17 cellular contexts compared by ENCODE assay signal in the genomic region with DNA sequence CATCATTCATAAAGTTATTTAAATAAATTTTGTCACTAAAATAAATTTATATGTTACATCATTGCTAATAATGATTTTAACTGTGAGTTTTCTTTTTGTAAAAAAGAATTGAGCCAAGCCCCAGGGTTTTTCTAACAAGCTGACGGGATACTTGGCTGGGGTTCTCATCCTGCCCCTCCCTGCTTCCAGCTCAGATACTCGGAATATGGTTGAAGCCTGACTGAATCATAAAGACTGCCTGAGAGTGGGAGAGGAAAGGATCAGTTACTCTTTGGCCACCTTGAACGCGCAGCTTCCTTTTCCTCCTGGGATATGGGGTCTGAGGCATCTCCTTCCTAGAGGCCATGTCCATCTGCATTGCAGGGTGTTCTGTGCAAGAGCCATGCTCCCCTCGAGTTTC.
DNase-seq lines count a peak whose midpoint lies in the region; TF ChIP-seq lines count a peak whose summit lies in the region.
"Had no signal": no experiment of that assay in that cellular context is flagged by ENCODE, and none has a peak within 500 bp of the region (broad histone marks: within the 10 kb centered on the region; RNA-seq: fewer than 3 reads in every experiment).

No MANE protein-coding gene starts in this region.

- H3K27ac Mint-ChIP-seq in glutamatergic neuron (ENCODE audit: unreplicated experiment) = no peak overlapping the region
- H3K27ac Mint-ChIP-seq: B cell; CD4-positive, CD25-positive, alpha-beta regulatory T cell had no signal

- TF ChIP-seq CTCF in cardiac fibroblast (IDR thresholded peaks at IDR 0.05; ENCODE audit: low read depth, low read length) = no peak
- TF ChIP-seq CTCF in glutamatergic neuron (IDR thresholded peaks at IDR 0.05; ENCODE audit: partially characterized antibody, unreplicated experiment) = no peak
- no peak for TF ChIP-seq CTCF in MM.1S (IDR thresholded peaks at IDR 0.05; ENCODE audit: low read length)

- H3K4me3 ChIP-seq in MG63 = no peak overlapping the region
- no peak overlapping the region for H3K4me3 ChIP-seq in cardiac fibroblast (replicated peaks in 1 of 2; ENCODE audit: low read depth in 2 of 2, low read length in 2 of 2)
- no peak overlapping the region for H3K4me3 ChIP-seq in skeletal muscle cell (ENCODE audit: low read depth, low read length)
- no peak overlapping the region for H3K4me3 ChIP-seq in MM.1S (ENCODE audit: low read length)

- H3K36me3 ChIP-seq in MG63 = no peaks in the 10 kb centered on the region
- no peaks in the 10 kb centered on the region for H3K36me3 ChIP-seq in MM.1S (replicated peaks; ENCODE audit: insufficient read depth, low read length)

- peaks cover 4% of the 10 kb centered on the region for H3K36me3 Mint-ChIP-seq in glutamatergic neuron (ENCODE audit: unreplicated experiment)

- H2AFZ ChIP-seq in MM.1S (ENCODE audit: low read length) = no peak overlapping the region

- H3F3A ChIP-seq in MM.1S (ENCODE audit: insufficient read depth, low read length) = no peaks in the 10 kb centered on the region

- H3K9ac ChIP-seq in MM.1S (ENCODE audit: low read length) = no peak overlapping the region

- H3K9me3 ChIP-seq in MG63 (no peaks in the 10 kb centered on the region), MM.1S (replicated peaks; ENCODE audit: insufficient read depth, low read length) (no peaks in the 10 kb centered on the region)

- no peaks in the 10 kb centered on the region for H3K4me1 ChIP-seq in MM.1S (ENCODE audit: low read length)

- H3K4me2 ChIP-seq in MM.1S (ENCODE audit: low read depth, low read length) = no peak overlapping the region

- H3K79me2 ChIP-seq in MM.1S (ENCODE audit: low read length) = no peaks in the 10 kb centered on the region

- H3K27me3 ChIP-seq in MG63 = no peaks in the 10 kb centered on the region
- no peaks in the 10 kb centered on the region for H3K27me3 ChIP-seq in MM.1S (replicated peaks; ENCODE audit: insufficient read depth, low read length)

- peaks cover 3% of the 10 kb centered on the region for H3K9me3 Mint-ChIP-seq in glutamatergic neuron (ENCODE audit: unreplicated experiment)
- H3K9me3 Mint-ChIP-seq: CD4-positive, CD25-positive, alpha-beta regulatory T cell; H9 had no signal

- no peaks in the 10 kb centered on the region for H4K20me1 ChIP-seq in MM.1S (ENCODE audit: insufficient read depth, low read length)

- peaks cover 29% of the 10 kb centered on the region for H3K4me1 Mint-ChIP-seq in glutamatergic neuron (ENCODE audit: low read depth, unreplicated experiment)
- H3K4me1 Mint-ChIP-seq: B cell had no signal

- no peaks in the 10 kb centered on the region for H3K9me2 ChIP-seq in MM.1S (replicated peaks; ENCODE audit: insufficient read depth, low read length)

- no peak overlapping the region for H3K27ac ChIP-seq in MM.1S (ENCODE audit: low read length)

- H3K27me3 Mint-ChIP-seq in glutamatergic neuron (ENCODE audit: unreplicated experiment) = no peaks in the 10 kb centered on the region
- H3K27me3 Mint-ChIP-seq: B cell; CD4-positive, CD25-positive, alpha-beta regulatory T cell had no signal

- DNase-seq in MG63 (peak; percentile 20), cardiac fibroblast (ENCODE audit: low read depth in 2 of 2) (peak; percentile 8 to 50), glutamatergic neuron (no peak), skeletal muscle cell (ENCODE audit: low read depth) (peak; percentile 21), MM.1S (no peak)
- no peak for DNase-seq in stimulated activated CD4-positive, alpha-beta T cell treated with anti-CD3 and anti-CD28 coated beads, Interleukin-1b, Interleukin-23, amount 100 ng/mL, for 48 hours
- no peak for DNase-seq in stimulated activated CD8-positive, alpha-beta memory T cell treated with anti-CD3 and anti-CD28 coated beads, Interleukin-4, amount 100 ng/mL, for 48 hours
- DNase-seq: CD4-positive, CD25-positive, alpha-beta regulatory T cell; MV-4-11; NCI-H1417 treated with DMSO at 0.1 percent for 48 hours; NCI-H2029; NCI-H2171 treated with DMSO at 0.1 percent for 48 hours; NCI-H446 treated with DMSO at 0.1 percent for 48 hours; NK-92 treated with Interleukin-12 subunit alpha and Interleukin-12 subunit beta, amount 100 ng/mL, for 24 hours; SIG-M5 had no signal

- H3K4me3 Mint-ChIP-seq in glutamatergic neuron (ENCODE audit: unreplicated experiment) = peak overlapping the region; percentile 34
- H3K4me3 Mint-ChIP-seq: B cell; CD4-positive, CD25-positive, alpha-beta regulatory T cell; H9 had no signal

Comparison
In these comparisons a context has a peak if more than half of its experiments do, and no peak if none do; other contexts are left out.
1. DNase-seq: peak in MG63 (single experiment), cardiac fibroblast (2 of 2) and skeletal muscle cell (single experiment); none in glutamatergic neuron (single experiment), stimulated activated CD4-positive, alpha-beta T cell treated with anti-CD3 and anti-CD28 coated beads, Interleukin-1b, Interleukin-23, amount 100 ng/mL, for 48 hours (single experiment), MM.1S (single experiment) and stimulated activated CD8-positive, alpha-beta memory T cell treated with anti-CD3 and anti-CD28 coated beads, Interleukin-4, amount 100 ng/mL, for 48 hours (single experiment).